8 cellular contexts compared by ENCODE assay signal in the genomic region with DNA sequence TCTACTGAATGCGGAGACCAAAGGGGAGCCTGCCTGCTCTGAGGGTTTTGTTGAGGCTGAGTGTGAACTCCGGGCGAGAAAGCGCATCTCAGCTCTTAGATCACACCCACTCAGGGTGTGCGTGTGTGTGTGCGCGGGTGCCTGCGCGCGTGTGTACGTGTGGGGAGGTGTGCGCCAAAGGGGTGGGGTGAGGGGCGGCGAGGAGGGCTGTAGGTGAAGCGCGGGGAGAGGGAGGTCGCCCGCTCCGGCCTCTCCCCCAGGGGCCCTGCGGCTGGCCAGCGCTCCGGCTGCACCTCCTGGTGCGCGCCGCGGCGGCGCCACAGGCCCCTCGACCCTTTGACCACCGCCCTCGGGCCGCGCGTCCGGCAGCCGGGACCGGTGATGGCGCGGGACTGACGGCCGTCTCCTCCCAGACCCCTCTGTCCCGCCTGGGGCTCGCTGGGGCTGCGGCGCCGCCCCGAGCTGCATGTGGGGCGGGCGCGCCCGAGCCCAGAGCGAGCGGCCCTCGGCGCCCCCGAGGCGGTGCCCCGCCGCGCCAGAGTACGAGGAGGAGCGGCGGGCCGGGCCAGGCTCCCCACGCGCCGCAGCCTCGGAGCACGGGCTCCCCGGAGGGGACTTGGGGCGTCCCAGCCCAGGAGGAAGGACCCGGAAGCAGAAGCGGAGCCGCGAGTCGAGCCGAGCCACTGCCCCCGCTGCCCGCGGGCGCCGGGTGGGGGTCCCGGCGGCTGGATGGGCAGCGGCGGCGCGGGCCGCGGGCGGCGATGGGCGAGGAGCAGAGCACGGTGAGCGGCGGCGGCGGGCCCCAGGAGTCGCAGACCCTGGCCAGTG. TPM values are rescaled to one million over a fixed set of nuclear protein-coding genes. Genes with fewer than 3 reads are reported as not detected.
DNase-seq lines count a peak whose midpoint lies in the region; ATAC-seq and TF ChIP-seq lines count a peak whose summit lies in the region.

A gene with protein sequence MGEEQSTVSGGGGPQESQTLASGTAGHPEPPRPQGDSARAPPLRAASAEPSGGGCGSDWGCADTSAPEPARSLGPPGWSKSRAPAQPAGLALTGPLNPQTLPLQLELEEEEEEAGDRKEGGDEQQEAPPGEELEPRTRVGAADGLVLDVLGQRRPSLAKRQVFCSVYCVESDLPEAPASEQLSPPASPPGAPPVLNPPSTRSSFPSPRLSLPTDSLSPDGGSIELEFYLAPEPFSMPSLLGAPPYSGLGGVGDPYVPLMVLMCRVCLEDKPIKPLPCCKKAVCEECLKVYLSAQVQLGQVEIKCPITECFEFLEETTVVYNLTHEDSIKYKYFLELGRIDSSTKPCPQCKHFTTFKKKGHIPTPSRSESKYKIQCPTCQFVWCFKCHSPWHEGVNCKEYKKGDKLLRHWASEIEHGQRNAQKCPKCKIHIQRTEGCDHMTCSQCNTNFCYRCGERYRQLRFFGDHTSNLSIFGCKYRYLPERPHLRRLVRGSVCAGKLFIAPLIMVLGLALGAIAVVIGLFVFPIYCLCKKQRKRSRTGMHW (plus strand): TSS at position 654 of the 828 bp plus-strand sequence. CDS start 108 bp downstream, at position 762.

- no peaks in the 10 kb centered on the region for H3K4me1 ChIP-seq in uterus

- H3K4me1 Mint-ChIP-seq in naive B cell, result peaks cover 9 to 13% (median 11%) of the 10 kb centered on the region in 3 donors

- no peaks in the 10 kb centered on the region for H3K36me3 ChIP-seq in uterus

- H3K4me3 Mint-ChIP-seq in naive B cell, result peak within 1 kb of the TSS; percentile 23 to 81 (median 73)

- H3K9me3 Mint-ChIP-seq in naive B cell, result peaks cover 0 to 9% (median 2%) of the 10 kb centered on the region in 7 donors

- H3K36me3 Mint-ChIP-seq in naive B cell, result peaks cover 0 to 7% of the 10 kb centered on the region in 2 donors

- H3K27ac ChIP-seq in uterus, result peak within 1 kb of the TSS; percentile 96 to 97

- H3K27me3 ChIP-seq in uterus, result no peaks in the 10 kb centered on the region

- peak; percentile 19 to 27 for ATAC-seq in activated CD4-positive, CD25-positive, alpha-beta regulatory T cell treated with anti-CD3 and anti-CD28 coated beads, Interleukin-2, amount 50 U/mL, for 24 hours
- ATAC-seq in naive B cell (ENCODE audit: low read depth in 2 of 2) (no peak), HG03439 (IDR thresholded peaks at IDR 0.05; ENCODE audit: unreplicated experiment) (no peak)

- intact Hi-C loops in uterus (cut with DNase I; ENCODE audit: low total_unique reads), result no loop called here

- H3K4me3 ChIP-seq in foreskin fibroblast (ENCODE audit: low read depth in 1 of 2, low read length in 2 of 2) (peak within 1 kb of the TSS; percentile 58 to 83), uterus (peak within 1 kb of the TSS; percentile 72 to 75)

- no peak within 1 kb of the TSS for H3K27ac Mint-ChIP-seq in naive B cell

- no peak for TF ChIP-seq CTCF in foreskin fibroblast (IDR thresholded peaks at IDR 0.05; ENCODE audit: low read depth, low read length)
- TF ChIP-seq CTCF in uterus (IDR thresholded peaks at IDR 0.05), result peak in 2 of 4 experiments; percentile 16 to 27

- peak; percentile 48 to 57 for TF ChIP-seq POLR2A in uterus (IDR thresholded peaks at IDR 0.05)

- DNase-seq in activated CD4-positive, CD25-positive, alpha-beta regulatory T cell (lab: John Stamatoyannopoulos, UW), result no peak
- DNase-seq in LoVo (ENCODE audit: low spot score) (peak; percentile 41), foreskin fibroblast (peak; percentile 69 to 83), naive B cell (no peak), uterus (peak; percentile 69 to 73)
- DNase-seq in activated T-cell treated with anti-CD3 and anti-CD28 coated beads, Interleukin-2, amount 50 U/mL, for 48 hours, result peak; percentile 24 to 34

- no peaks in the 10 kb centered on the region for H3K9me3 ChIP-seq in uterus

- H3K27me3 Mint-ChIP-seq in naive B cell, result peaks cover 33 to 52% (median 40%) of the 10 kb centered on the region in 3 donors

RNA-seq across cellular contexts. Expression of the gene that starts here (rescaled TPM):
- not detected for polyA plus RNA-seq in naive B cell (ENCODE audit: low read depth in 6 of 6)
- 10 to 100 TPM; 22.9 to 42.0 (median 29.0) TPM for total RNA-seq in uterus

Comparison
In these comparisons a context has a peak if more than half of its experiments do, and no peak if none do; other contexts are left out.
1. ATAC-seq: peak in activated CD4-positive, CD25-positive, alpha-beta regulatory T cell treated with anti-CD3 and anti-CD28 coated beads, Interleukin-2, amount 50 U/mL, for 24 hours (2 of 2); none in naive B cell (0 of 2) and HG03439 (single experiment).
2. DNase-seq: peak in LoVo (single experiment), activated T-cell treated with anti-CD3 and anti-CD28 coated beads, Interleukin-2, amount 50 U/mL, for 48 hours (2 of 2), foreskin fibroblast (2 of 2) and uterus (2 of 2); none in activated CD4-positive, CD25-positive, alpha-beta regulatory T cell (0 of 4) and naive B cell (single experiment).